In the genomic region with DNA sequence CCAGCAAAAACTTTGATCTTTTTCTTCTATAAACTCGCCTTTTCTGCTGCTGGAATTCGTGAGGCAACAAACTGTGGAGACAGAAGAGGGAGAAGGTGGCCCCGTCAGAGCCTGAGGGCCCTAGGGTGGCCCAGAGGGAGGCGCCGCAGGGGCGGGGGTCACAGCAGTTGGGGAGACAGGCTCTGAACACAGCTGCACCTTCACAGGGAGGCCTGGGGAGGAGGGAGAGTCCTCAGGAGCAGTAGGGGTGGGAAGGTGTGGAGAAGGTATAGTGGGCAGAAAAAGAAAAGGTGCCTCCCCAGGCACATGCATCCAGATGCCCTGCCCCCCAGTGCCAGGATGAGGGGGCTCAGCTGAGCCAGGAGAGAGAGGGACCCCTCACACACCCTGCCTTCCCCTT, we compare ENCODE assay signal across 23 cellular contexts.
"Had no signal": no experiment of that assay in that cellular context is flagged by ENCODE, and none has a peak within 500 bp of the region (broad histone marks: within the 10 kb centered on the region; RNA-seq: fewer than 3 reads in every experiment).

No MANE protein-coding gene starts in this region.

- H3K4me1 ChIP-seq: gastroesophageal sphincter, parathyroid adenoma, psoas muscle, tibial nerve had no signal

- H3K4me3 Mint-ChIP-seq: activated CD4-positive, alpha-beta memory T cell treated with anti-CD3 and anti-CD28 coated beads, Interleukin-2, amount 10 ng/mL, durations not matched to agents 7 days and 5 days; activated CD4-positive, alpha-beta T cell treated with anti-CD3 and anti-CD28 coated beads, Interleukin-2, amount 10 ng/mL, durations not matched to agents 24 days and 14 days; effector memory CD8-positive, alpha-beta T cell; nephron progenitor cell had no signal

- H3K4me3 ChIP-seq: gastroesophageal sphincter, hepatocyte, psoas muscle, smooth muscle cell, tibial nerve had no signal

- H3K27me3 Mint-ChIP-seq: activated CD4-positive, alpha-beta memory T cell treated with anti-CD3 and anti-CD28 coated beads, Interleukin-2, amount 10 ng/mL, durations not matched to agents 7 days and 5 days; activated CD4-positive, alpha-beta T cell treated with anti-CD3 and anti-CD28 coated beads, Interleukin-2, amount 10 ng/mL, durations not matched to agents 24 days and 14 days; effector memory CD8-positive, alpha-beta T cell had no signal

- H3K27ac ChIP-seq: gastroesophageal sphincter, hepatocyte, parathyroid adenoma, psoas muscle, tibial nerve, WERI-Rb-1 had no signal

- H2AFZ ChIP-seq: hepatocyte, parathyroid adenoma had no signal

- H3K27ac Mint-ChIP-seq: activated CD4-positive, alpha-beta memory T cell treated with anti-CD3 and anti-CD28 coated beads, Interleukin-2, amount 10 ng/mL, durations not matched to agents 7 days and 5 days; activated CD4-positive, alpha-beta T cell treated with anti-CD3 and anti-CD28 coated beads, Interleukin-2, amount 10 ng/mL, durations not matched to agents 24 days and 14 days had no signal

- DNase-seq: activated CD4-positive, alpha-beta memory T cell treated with anti-CD3 and anti-CD28 coated beads, Interleukin-2, amount 10 ng/mL, durations not matched to agents 7 days and 5 days; activated CD4-positive, alpha-beta T cell treated with anti-CD3 and anti-CD28 coated beads, Interleukin-2, amount 10 ng/mL, durations not matched to agents 24 days and 14 days; activated CD8-positive, alpha-beta memory T cell treated with anti-CD3 and anti-CD28 coated beads, Interleukin-2, amount 50 U/mL, for 48 hours; activated gamma-delta T cell; activated T-cell treated with anti-CD3 and anti-CD28 coated beads, Interleukin-2, amount 50 U/mL, for 48 hours; cortex of kidney; effector memory CD8-positive, alpha-beta T cell; erythroblast; left ventricle myocardium superior; nephron progenitor cell; psoas muscle; stimulated activated CD4-positive, alpha-beta T cell treated with anti-CD3 and anti-CD28 coated beads, Interleukin-1b, Interleukin-23, amount 100 ng/mL, for 48 hours; stimulated activated CD4-positive, alpha-beta T cell treated with anti-CD3 and anti-CD28 coated beads, Interleukin-4, amount 100 ng/mL, for 4 hours; stimulated activated CD8-positive, alpha-beta memory T cell treated with anti-CD3 and anti-CD28 coated beads, Interleukin-4, amount 100 ng/mL, for 48 hours; stimulated activated naive CD4-positive, alpha-beta T cell; T1000; WERI-Rb-1 had no signal

- H3K4me2 ChIP-seq: hepatocyte, smooth muscle cell had no signal

- H3K79me2 ChIP-seq: hepatocyte, parathyroid adenoma had no signal

- H3K27me3 ChIP-seq: gastroesophageal sphincter, hepatocyte, tibial nerve had no signal

- ATAC-seq: activated CD4-positive, CD25-positive, alpha-beta regulatory T cell treated with anti-CD3 and anti-CD28 coated beads, Interleukin-2, amount 50 U/mL, for 24 hours; effector memory CD8-positive, alpha-beta T cell; gastroesophageal sphincter; left ventricle myocardium superior; psoas muscle had no signal

- H3K9me3 ChIP-seq: gastroesophageal sphincter, psoas muscle, tibial nerve had no signal

- H3K9me3 Mint-ChIP-seq: activated CD4-positive, alpha-beta memory T cell treated with anti-CD3 and anti-CD28 coated beads, Interleukin-2, amount 10 ng/mL, durations not matched to agents 7 days and 5 days; activated CD4-positive, alpha-beta T cell treated with anti-CD3 and anti-CD28 coated beads, Interleukin-2, amount 10 ng/mL, durations not matched to agents 24 days and 14 days; effector memory CD8-positive, alpha-beta T cell; nephron progenitor cell had no signal

- H3K9ac ChIP-seq: parathyroid adenoma had no signal
